In genomic region chr1:245023222-245023621, GRCh38 we compare ENCODE assay signal across 11 cellular contexts.
"Had no signal": no experiment of that assay in that cellular context is flagged by ENCODE, and none has a peak within 500 bp of the region (broad histone marks: within the 10 kb centered on the region; RNA-seq: fewer than 3 reads in every experiment).

No MANE protein-coding gene starts in this region.

- DNase-seq: GM23248, GOT3, H7, H9, HCEC 1CT, HFFc6 had no signal

- FAIRE-seq: H1, H54 had no signal

- H3K4me3 ChIP-seq: GM23248, GM23338, HAP-1 had no signal

- H3K27ac Mint-ChIP-seq: GM23338, H9, HFFc6 had no signal

- H3K9me3 ChIP-seq: HAP-1 had no signal

- ATAC-seq: GM23338, HCT116 had no signal

- H3K4me3 Mint-ChIP-seq: GM23338, H9, HFFc6 had no signal

- H3K9me3 Mint-ChIP-seq: GM23338, HFFc6 had no signal

- H3K4me1 ChIP-seq: HAP-1 had no signal

- H3K36me3 ChIP-seq: HAP-1 had no signal

- H3K27ac ChIP-seq: GM23248 had no signal
